In the genomic region with DNA sequence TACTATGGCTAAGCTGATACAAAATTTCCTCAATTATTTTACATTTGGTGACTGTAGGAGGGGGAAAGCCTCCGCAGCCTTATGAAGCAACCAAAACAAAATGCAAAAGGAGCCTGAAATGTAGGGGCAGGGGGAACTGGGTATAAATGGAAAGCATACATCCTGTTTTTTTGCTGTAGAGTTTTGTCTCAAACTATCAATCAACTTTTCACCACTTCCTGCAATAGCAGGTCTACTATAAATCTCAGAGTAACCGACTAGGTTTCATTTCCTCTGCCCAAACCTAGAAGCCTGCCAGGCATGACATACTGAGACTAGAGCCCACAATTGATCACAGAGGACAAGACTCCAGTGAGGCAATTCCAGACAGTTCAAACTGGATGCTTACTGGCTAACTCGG, we compare ENCODE assay signal across 8 cellular contexts.
A peak's percentile ranks its signal among the peaks of the same experiment; 100 is the strongest.
DNase-seq lines count a peak whose midpoint lies in the region; ATAC-seq and TF ChIP-seq lines count a peak whose summit lies in the region.

No MANE protein-coding gene starts in this region.

- H3K36me3 ChIP-seq in mucosa of descending colon (ENCODE audit: low read depth) (no peaks in the 10 kb centered on the region), A673 (ENCODE audit: insufficient read depth, low read length, poor library complexity, severe bottlenecking) (no peaks in the 10 kb centered on the region)

- H3K4me1 Mint-ChIP-seq in activated CD8-positive, alpha-beta memory T cell treated with anti-CD3 and anti-CD28 coated beads, Interleukin-2, amount 10 ng/mL, durations not matched to agents 7 days and 5 days, result peaks cover 22% of the 10 kb centered on the region
- peaks cover 27% of the 10 kb centered on the region for H3K4me1 Mint-ChIP-seq in T-helper 1 cell treated with Interleukin-12 subunit alpha and Interleukin-12 subunit beta and Interleukin-4 antibody, amounts not matched to agents 30 μg/mL and 1 μg/mL, for 36 hours (ENCODE audit: low read depth)

- H3K4me3 ChIP-seq in mucosa of descending colon, result no peak overlapping the region
- H3K4me3 ChIP-seq in A673 (ENCODE audit: low read depth, low read length, poor library complexity, severe bottlenecking), result no peak overlapping the region

- H3K4me1 ChIP-seq in mucosa of descending colon (ENCODE audit: low read depth) (peaks cover 19% of the 10 kb centered on the region), A673 (ENCODE audit: insufficient read depth, low read length, poor library complexity, severe bottlenecking) (peaks cover 11% of the 10 kb centered on the region)

- CTCF ChIA-PET in activated CD8-positive, alpha-beta memory T cell treated with anti-CD3 and anti-CD28 coated beads, Interleukin-2, amount 10 ng/mL, durations not matched to agents 7 days and 5 days (lab: Charles Lee), result no interaction called here
- CTCF ChIA-PET in A673 (lab: Charles Lee), result no interaction called here

- no peaks in the 10 kb centered on the region for H3K9me3 Mint-ChIP-seq in activated CD8-positive, alpha-beta memory T cell treated with anti-CD3 and anti-CD28 coated beads, Interleukin-2, amount 10 ng/mL, durations not matched to agents 7 days and 5 days (ENCODE audit: low read depth)
- no peaks in the 10 kb centered on the region for H3K9me3 Mint-ChIP-seq in T-helper 1 cell treated with Interleukin-12 subunit alpha and Interleukin-12 subunit beta and Interleukin-4 antibody, amounts not matched to agents 30 μg/mL and 1 μg/mL, for 36 hours

- H3K27ac ChIP-seq in A673 (ENCODE audit: low read depth, low read length, poor library complexity, severe bottlenecking), result no peak overlapping the region

- peak overlapping the region; percentile 90 for H3K27ac Mint-ChIP-seq in activated CD8-positive, alpha-beta memory T cell treated with anti-CD3 and anti-CD28 coated beads, Interleukin-2, amount 10 ng/mL, durations not matched to agents 7 days and 5 days
- H3K27ac Mint-ChIP-seq in T-helper 1 cell treated with Interleukin-12 subunit alpha and Interleukin-12 subunit beta and Interleukin-4 antibody, amounts not matched to agents 30 μg/mL and 1 μg/mL, for 36 hours, result peak overlapping the region; percentile 89

- H3K4me3 Mint-ChIP-seq in activated CD8-positive, alpha-beta memory T cell treated with anti-CD3 and anti-CD28 coated beads, Interleukin-2, amount 10 ng/mL, durations not matched to agents 7 days and 5 days, result peak overlapping the region; percentile 6
- H3K4me3 Mint-ChIP-seq in T-helper 1 cell treated with Interleukin-12 subunit alpha and Interleukin-12 subunit beta and Interleukin-4 antibody, amounts not matched to agents 30 μg/mL and 1 μg/mL, for 36 hours, result peak overlapping the region; percentile 49

- ATAC-seq in activated CD8-positive, alpha-beta memory T cell treated with anti-CD3 and anti-CD28 coated beads, Interleukin-2, amount 10 ng/mL, durations not matched to agents 7 days and 5 days, result peak; percentile 99
- ATAC-seq in HG03066 (IDR thresholded peaks at IDR 0.05; ENCODE audit: low read depth, unreplicated experiment), result peak; percentile 100
- peak; percentile 65 for ATAC-seq in mucosa of descending colon

- H3K27me3 ChIP-seq in A673 (replicated peaks; ENCODE audit: insufficient read depth, low read depth, low read length, poor library complexity), result no peaks in the 10 kb centered on the region

- no peaks in the 10 kb centered on the region for H3K27me3 Mint-ChIP-seq in activated CD8-positive, alpha-beta memory T cell treated with anti-CD3 and anti-CD28 coated beads, Interleukin-2, amount 10 ng/mL, durations not matched to agents 7 days and 5 days
- H3K27me3 Mint-ChIP-seq in T-helper 1 cell treated with Interleukin-12 subunit alpha and Interleukin-12 subunit beta and Interleukin-4 antibody, amounts not matched to agents 30 μg/mL and 1 μg/mL, for 36 hours (ENCODE audit: low read depth), result no peaks in the 10 kb centered on the region

- H3K36me3 Mint-ChIP-seq in activated CD8-positive, alpha-beta memory T cell treated with anti-CD3 and anti-CD28 coated beads, Interleukin-2, amount 10 ng/mL, durations not matched to agents 7 days and 5 days, result peaks cover 25% of the 10 kb centered on the region
- H3K36me3 Mint-ChIP-seq in T-helper 1 cell treated with Interleukin-12 subunit alpha and Interleukin-12 subunit beta and Interleukin-4 antibody, amounts not matched to agents 30 μg/mL and 1 μg/mL, for 36 hours (ENCODE audit: low read depth), result peaks cover 17% of the 10 kb centered on the region

- DNase-seq in activated CD8-positive, alpha-beta memory T cell treated with anti-CD3 and anti-CD28 coated beads, Interleukin-2, amount 10 ng/mL, durations not matched to agents 7 days and 5 days, result peak; percentile 75
- DNase-seq in activated CD8-positive, alpha-beta memory T cell treated with anti-CD3 and anti-CD28 coated beads for 24 hours, result no peak
- DNase-seq in mucosa of descending colon (no peak), A673 (ENCODE audit: low spot score) (no peak), HT-29 (ENCODE audit: low spot score) (no peak), COR-L47 (lab: John Stamatoyannopoulos, UW) (no peak)

- H3K9me3 ChIP-seq in mucosa of descending colon, result no peaks in the 10 kb centered on the region
- H3K9me3 ChIP-seq in A673 (ENCODE audit: low read depth, low read length, poor library complexity, severe bottlenecking), result no peaks in the 10 kb centered on the region

- POLR2A ChIA-PET in A673 (lab: Charles Lee; ENCODE audit: low non-redundant PET), result no interaction called here

- intact Hi-C loops in mucosa of descending colon (cut with DNase I, micrococcal nuclease), result no loop called here
- intact Hi-C loops in A673 (cut with micrococcal nuclease; ENCODE audit: unreplicated experiment), result no loop called here

- TF ChIP-seq CTCF in mucosa of descending colon (IDR thresholded peaks at IDR 0.05) (no peak), A673 (conservative IDR thresholded peaks at IDR 0.05; ENCODE audit: low read depth, low read length) (no peak)

- BruUV-seq in A673 (replicated peaks; lab: Mats Ljungman, UMichigan), result no TSS peak
